In genomic region chr4:1026115-1026514, GRCh38 we compare ENCODE assay signal across 9 cellular contexts. TPM values are rescaled to one million over a fixed set of nuclear protein-coding genes. Genes with fewer than 3 reads are reported as not detected.
DNase-seq lines count a peak whose midpoint lies in the region; ATAC-seq, FAIRE-seq and TF ChIP-seq lines count a peak whose summit lies in the region.
"Had no signal": no experiment of that assay in that cellular context is flagged by ENCODE, and none has a peak within 500 bp of the region (broad histone marks: within the 10 kb centered on the region; RNA-seq: fewer than 3 reads in every experiment).

No MANE protein-coding gene starts in this region.

- H3K4me2 ChIP-seq in GM23338 (no peak overlapping the region), endothelial cell of umbilical vein (ENCODE audit: insufficient read depth, low read length) (no peak overlapping the region)

- no peaks in the 10 kb centered on the region for H3F3A ChIP-seq in GM23338 (replicated peaks; ENCODE audit: low read depth)

- no peaks in the 10 kb centered on the region; the same call in 2 of the 3 replicates for H3K9me3 Mint-ChIP-seq in GM23338
- no peaks in the 10 kb centered on the region for H3K9me3 Mint-ChIP-seq in stimulated activated naive B cell treated with anti-CD40 and anti-IgM and Interleukin-4, amounts not matched to agents 10 μg/mL and 1 μg/mL and 100 μg/mL, for 72 hours

- TF ChIP-seq CTCF in GM23338 (conservative IDR thresholded peaks at IDR 0.05; ENCODE audit: low read depth in 2 of 2) (no peak), RWPE1 (conservative IDR thresholded peaks at IDR 0.05; ENCODE audit: low read depth) (no peak), endothelial cell of umbilical vein (IDR thresholded peaks at IDR 0.05; ENCODE audit: extremely low read depth in 1 of 2, insufficient read depth in 1 of 2, low read depth in 1 of 2, low read length in 2 of 2) (no peak)

- H3K36me3 ChIP-seq in GM23338 (ENCODE audit: insufficient read depth) (no peaks in the 10 kb centered on the region; the same call in 1 of the 2 replicates), endothelial cell of umbilical vein (ENCODE audit: control insufficient read depth in 2 of 2, extremely low read depth in 1 of 2, insufficient read depth in 2 of 2, low read length in 2 of 2) (peaks cover 0 to 15% of the 10 kb centered on the region in 2 experiments)

- ATAC-seq in GM18502 (IDR thresholded peaks at IDR 0.05; ENCODE audit: poor library complexity, unreplicated experiment): peak; percentile 83
- ATAC-seq in GM23338: peak; percentile 30
- peak; percentile 78 to 79 for ATAC-seq in stimulated activated naive B cell treated with anti-CD40 and anti-IgM and Interleukin-4, amounts not matched to agents 10 μg/mL and 1 μg/mL and 100 μg/mL, for 72 hours (replicated peaks)

- dilution Hi-C loops in endothelial cell of umbilical vein (cut with MboI; ENCODE audit: extremely low pct_ligation_motif_present, low sequenced_read_pairs): no loop called here

- H3K27ac Mint-ChIP-seq in GM23338: no peak overlapping the region; the same call in 1 of the 2 replicates
- peak overlapping the region; percentile 71 for H3K27ac Mint-ChIP-seq in stimulated activated naive B cell treated with anti-CD40 and anti-IgM and Interleukin-4, amounts not matched to agents 10 μg/mL and 1 μg/mL and 100 μg/mL, for 72 hours

- no peak overlapping the region for H3K27ac ChIP-seq in GM23338 (ENCODE audit: low read depth)
- H3K27ac ChIP-seq in RWPE1: peak overlapping the region; percentile 65
- no peak overlapping the region for H3K27ac ChIP-seq in endothelial cell of umbilical vein (ENCODE audit: insufficient read depth, low read depth, low read length)

- no peak overlapping the region for H3K4me3 ChIP-seq in GM23338
- no peak overlapping the region for H3K4me3 ChIP-seq in endothelial cell of umbilical vein (replicated peaks in 1 of 3; ENCODE audit: insufficient read depth in 1 of 3, low read depth in 1 of 3, low read length in 3 of 3)

- DNase-seq in GM23338 (ENCODE audit: low spot score) (no peak), RWPE1 (ENCODE audit: low spot score) (no peak), endothelial cell of umbilical vein (ENCODE audit: low read depth, low spot score) (no peak), HTR-8/SVneo (ENCODE audit: insufficient read length, low spot score) (no peak), NCI-H774 (lab: John Stamatoyannopoulos, UW) (no peak), SKM-1 treated with dmso at 0.1 percent for 144 hours (lab: John Stamatoyannopoulos, UW; ENCODE audit: unreplicated experiment) (no peak)
- DNase-seq in stimulated activated naive B cell treated with anti-CD40 and anti-IgM and Interleukin-4, amounts not matched to agents 10 μg/mL and 1 μg/mL and 100 μg/mL, for 72 hours: peak; percentile 69

- no peak for TF ChIP-seq POLR2A in endothelial cell of umbilical vein (IDR thresholded peaks at IDR 0.05; ENCODE audit: low read depth, low read length)

- H4K20me1 ChIP-seq in GM23338 (replicated peaks; ENCODE audit: insufficient read depth) (no peaks in the 10 kb centered on the region; the same call in 1 of the 2 replicates), endothelial cell of umbilical vein (replicated peaks; ENCODE audit: control insufficient read depth, extremely low read depth, insufficient read depth, low read length) (no peaks in the 10 kb centered on the region)

- H3K9me1 ChIP-seq in endothelial cell of umbilical vein (replicated peaks; ENCODE audit: control insufficient read depth, extremely low read depth, insufficient read depth, low read length): no peaks in the 10 kb centered on the region

- H3K9me2 ChIP-seq in GM23338 (ENCODE audit: insufficient read depth): no peaks in the 10 kb centered on the region

- POLR2A ChIA-PET in RWPE1 (lab: Yijun Ruan, JAX; ENCODE audit: low non-redundant PET) (no interaction called here), endothelial cell of umbilical vein (lab: Charles Lee) (interaction anchor here (0.6 kb wide), 1 partner anchor 16 kb away, joined by 3 read pairs; no protein-coding TSS in a partner anchor)

- no peak overlapping the region for H3K4me3 Mint-ChIP-seq in GM23338
- no peak overlapping the region for H3K4me3 Mint-ChIP-seq in stimulated activated naive B cell treated with anti-CD40 and anti-IgM and Interleukin-4, amounts not matched to agents 10 μg/mL and 1 μg/mL and 100 μg/mL, for 72 hours

- H3K9ac ChIP-seq in endothelial cell of umbilical vein (replicated peaks; ENCODE audit: extremely low read depth, insufficient read depth, low read length): no peak overlapping the region

- peaks cover 4% of the 10 kb centered on the region; the same call in 1 of the 3 replicates for H3K4me1 Mint-ChIP-seq in GM23338
- peaks cover 21 to 37% of the 10 kb centered on the region in 2 donors for H3K4me1 Mint-ChIP-seq in stimulated activated naive B cell treated with anti-CD40 and anti-IgM and Interleukin-4, amounts not matched to agents 10 μg/mL and 1 μg/mL and 100 μg/mL, for 72 hours

- no TSS peak for BruUV-seq in endothelial cell of umbilical vein (replicated peaks; lab: Mats Ljungman, UMichigan)

- H3K27me3 Mint-ChIP-seq in GM23338 (ENCODE audit: insufficient read depth, low read depth, poor library complexity): peaks cover 8% of the 10 kb centered on the region
- peaks cover 4 to 6% of the 10 kb centered on the region in 2 donors for H3K27me3 Mint-ChIP-seq in stimulated activated naive B cell treated with anti-CD40 and anti-IgM and Interleukin-4, amounts not matched to agents 10 μg/mL and 1 μg/mL and 100 μg/mL, for 72 hours

- H2AFZ ChIP-seq in GM23338: no peak overlapping the region
- no peak overlapping the region for H2AFZ ChIP-seq in endothelial cell of umbilical vein (ENCODE audit: low read depth, low read length)

- peaks cover 13% of the 10 kb centered on the region for H3K36me3 Mint-ChIP-seq in GM23338 (ENCODE audit: low read depth)
- peaks cover 7 to 8% of the 10 kb centered on the region in 2 donors for H3K36me3 Mint-ChIP-seq in stimulated activated naive B cell treated with anti-CD40 and anti-IgM and Interleukin-4, amounts not matched to agents 10 μg/mL and 1 μg/mL and 100 μg/mL, for 72 hours

- FAIRE-seq in endothelial cell of umbilical vein (lab: Jason Lieb, UNC) (peak; percentile 53), HTR-8/SVneo (lab: Jason Lieb, UNC) (no peak)

- H3K4me1 ChIP-seq in GM23338 (ENCODE audit: insufficient read depth) (no peaks in the 10 kb centered on the region), endothelial cell of umbilical vein (ENCODE audit: control insufficient read depth, extremely low read depth, insufficient read depth, low read length) (no peaks in the 10 kb centered on the region)

- intact Hi-C loops in endothelial cell of umbilical vein (cut with micrococcal nuclease): no loop called here

- CTCF ChIA-PET in RWPE1 (lab: Yijun Ruan, JAX) (no interaction called here), endothelial cell of umbilical vein (lab: Charles Lee) (interaction anchor here (1.4 kb wide), 1 partner anchor 11 kb away, joined by 3 read pairs; no protein-coding TSS in a partner anchor)

- H3K79me2 ChIP-seq in GM23338 (replicated peaks; ENCODE audit: insufficient read depth) (no peaks in the 10 kb centered on the region), endothelial cell of umbilical vein (ENCODE audit: control insufficient read depth, insufficient read depth, low read length) (no peaks in the 10 kb centered on the region)

- H3K27me3 ChIP-seq in GM23338 (ENCODE audit: insufficient read depth): no peaks in the 10 kb centered on the region
- no peaks in the 10 kb centered on the region for H3K27me3 ChIP-seq in endothelial cell of umbilical vein (ENCODE audit: control insufficient read depth in 2 of 2, insufficient read depth in 2 of 2, low read length in 2 of 2)

- H3K9me3 ChIP-seq in endothelial cell of umbilical vein (replicated peaks; ENCODE audit: control insufficient read depth, insufficient read depth, low read length): no peaks in the 10 kb centered on the region

RNA-seq across cellular contexts. Expression of gene FGFRL1, which starts 14.7 kb away (rescaled TPM):
- 28.6 and 35.8 TPM in 2 replicates for total RNA-seq in GM23338 (2014; rRNA removed; shearing (Covaris generic))
- polyA plus RNA-seq in GM23338 (2016; fragmentation: Nextera tagmentation; extraction: Ambion mirVana) (7.0 and 7.3 TPM in 2 replicates), endothelial cell of umbilical vein (74.6 and 88.8 TPM in 2 replicates)
- 33.3 and 34.8 TPM in 2 replicates for total RNA-seq in endothelial cell of umbilical vein
- 73.5 and 75.3 TPM in 2 replicates for polyA plus RNA-seq in endothelial cell of umbilical vein (2011; cell fraction: cytosol; rRNA removed)
- polyA plus RNA-seq in endothelial cell of umbilical vein (2011; cell fraction: nucleus; rRNA removed): 26.9 and 32.1 TPM in 2 replicates
- polyA plus RNA-seq in endothelial cell of umbilical vein (2012): 35.4 and 45.4 TPM in 2 replicates
- polyA minus RNA-seq in endothelial cell of umbilical vein: 115 and 131 TPM in 2 replicates
- polyA minus RNA-seq in endothelial cell of umbilical vein (2011; cell fraction: cytosol; rRNA and poly(A)+ RNA removed): 17.3 TPM
- polyA minus RNA-seq in endothelial cell of umbilical vein (2011; cell fraction: nucleus; rRNA and poly(A)+ RNA removed): 19.3 and 20.6 TPM in 2 replicates

RNA-seq across cellular contexts. Expression of gene SLC26A1, which starts 32.9 kb away (rescaled TPM):
- 0.10 and 0.16 TPM in 2 replicates for total RNA-seq in GM23338 (2014; rRNA removed; shearing (Covaris generic))
- polyA plus RNA-seq in GM23338 (2016; fragmentation: Nextera tagmentation; extraction: Ambion mirVana): 0.07 and 0.27 TPM in 2 replicates
- 0.32 TPM in 1 of 2 replicates, not detected in the other for total RNA-seq in endothelial cell of umbilical vein
- 0.06 and 0.10 TPM in 2 replicates for polyA plus RNA-seq in endothelial cell of umbilical vein
- polyA plus RNA-seq in endothelial cell of umbilical vein (2011; cell fraction: cytosol; rRNA removed): 0.07 TPM in 1 of 2 replicates, not detected in the other
- polyA plus RNA-seq in endothelial cell of umbilical vein (2011; cell fraction: nucleus; rRNA removed): 0.14 TPM in 1 of 2 replicates, not detected in the other
- polyA plus RNA-seq in endothelial cell of umbilical vein (2012): 1.00 and 1.9 TPM in 2 replicates
- not detected in 2 replicates for polyA minus RNA-seq in endothelial cell of umbilical vein
- polyA minus RNA-seq in endothelial cell of umbilical vein (2011; cell fraction: cytosol; rRNA and poly(A)+ RNA removed): 0.41 TPM
- not detected in 2 replicates for polyA minus RNA-seq in endothelial cell of umbilical vein (2011; cell fraction: nucleus; rRNA and poly(A)+ RNA removed)
- total RNA-seq: LHCN-M2 had no signal

RNA-seq across cellular contexts. Expression of gene IDUA, which starts 39.3 kb away (rescaled TPM):
- total RNA-seq in GM23338 (2014; rRNA removed; shearing (Covaris generic)): 0.62 and 6.1 TPM in 2 replicates
- polyA plus RNA-seq in GM23338 (2016; fragmentation: Nextera tagmentation; extraction: Ambion mirVana): 0.80 and 1.3 TPM in 2 replicates
- 29.2 and 34.1 TPM in 2 replicates for total RNA-seq in endothelial cell of umbilical vein
- 19.1 and 23.6 TPM in 2 replicates for polyA plus RNA-seq in endothelial cell of umbilical vein
- polyA plus RNA-seq in endothelial cell of umbilical vein (2011; cell fraction: cytosol; rRNA removed): 3.3 and 4.2 TPM in 2 replicates
- 73.4 and 129 TPM in 2 replicates for polyA plus RNA-seq in endothelial cell of umbilical vein (2011; cell fraction: nucleus; rRNA removed)
- polyA plus RNA-seq in endothelial cell of umbilical vein (2012): 10.2 and 16.5 TPM in 2 replicates
- polyA minus RNA-seq in endothelial cell of umbilical vein: 9.5 and 14.7 TPM in 2 replicates
- 1.6 TPM for polyA minus RNA-seq in endothelial cell of umbilical vein (2011; cell fraction: cytosol; rRNA and poly(A)+ RNA removed)
- polyA minus RNA-seq in endothelial cell of umbilical vein (2011; cell fraction: nucleus; rRNA and poly(A)+ RNA removed): 10.7 and 32.5 TPM in 2 replicates

RNA-seq across cellular contexts. Expression of gene DGKQ, which starts 52.7 kb away (rescaled TPM):
- total RNA-seq in GM23338 (2014; rRNA removed; shearing (Covaris generic)): 18.6 and 22.4 TPM in 2 replicates
- polyA plus RNA-seq in GM23338 (2016; fragmentation: Nextera tagmentation; extraction: Ambion mirVana) (3.4 and 4.0 TPM in 2 replicates), endothelial cell of umbilical vein (15.8 and 18.3 TPM in 2 replicates)
- total RNA-seq in endothelial cell of umbilical vein: 20.2 and 20.4 TPM in 2 replicates
- 7.2 and 12.3 TPM in 2 replicates for polyA plus RNA-seq in endothelial cell of umbilical vein (2011; cell fraction: cytosol; rRNA removed)
- polyA plus RNA-seq in endothelial cell of umbilical vein (2011; cell fraction: nucleus; rRNA removed): 64.3 and 74.9 TPM in 2 replicates
- 9.3 and 13.6 TPM in 2 replicates for polyA plus RNA-seq in endothelial cell of umbilical vein (2012)
- 8.7 and 12.7 TPM in 2 replicates for polyA minus RNA-seq in endothelial cell of umbilical vein
- 1.8 TPM for polyA minus RNA-seq in endothelial cell of umbilical vein (2011; cell fraction: cytosol; rRNA and poly(A)+ RNA removed)
- 12.3 and 21.8 TPM in 2 replicates for polyA minus RNA-seq in endothelial cell of umbilical vein (2011; cell fraction: nucleus; rRNA and poly(A)+ RNA removed)

Comparison
In these comparisons a context has a peak if more than half of its experiments do, and no peak if none do; other contexts are left out.
1. ATAC-seq: peak in every context shown above with its lines; median percentile 83 in GM18502; 78 in stimulated activated naive B cell treated with anti-CD40 and anti-IgM and Interleukin-4, amounts not matched to agents 10 μg/mL and 1 μg/mL and 100 μg/mL, for 72 hours; 30 in GM23338.